In genomic region chr2:72141881-72142742, GRCh38 we compare ENCODE assay signal across 13 cellular contexts. TPM values are rescaled to one million over a fixed set of nuclear protein-coding genes. Genes with fewer than 3 reads are reported as not detected.
A peak's percentile ranks its signal among the peaks of the same experiment; 100 is the strongest.
DNase-seq lines count a peak whose midpoint lies in the region; ATAC-seq lines count a peak whose summit lies in the region.
"Had no signal": no experiment of that assay in that cellular context is flagged by ENCODE, and none has a peak within 500 bp of the region (broad histone marks: within the 10 kb centered on the region; RNA-seq: fewer than 3 reads in every experiment).

No MANE protein-coding gene starts in this region.

- H3K27me3 ChIP-seq in BLaER1 treated with 17β-estradiol and CSF1 and Interleukin-3, amounts not matched to agents 10 nM and 100 nM: peaks cover 51 to 69% (median 61%) of the 10 kb centered on the region in 11 experiments
- H3K27me3 ChIP-seq in HUES6 (ENCODE audit: control insufficient read depth, insufficient read depth, low read length): peaks cover 94% of the 10 kb centered on the region
- H3K27me3 ChIP-seq in iPS-15b (ENCODE audit: control insufficient read depth, insufficient read depth, low read length): peaks cover 77% of the 10 kb centered on the region

- peaks cover 29% of the 10 kb centered on the region for H3K27me3 Mint-ChIP-seq in activated T-helper 17 cell treated with anti-CD3 and anti-CD28 coated beads, Interleukin-2, amount 50 U/mL, for 72 hours

- H4K20me1 ChIP-seq in BLaER1 treated with 17β-estradiol and CSF1 and Interleukin-3, amounts not matched to agents 10 nM and 100 nM: peaks cover 0 to 59% (median 31%) of the 10 kb centered on the region in 11 experiments; a peak in 15 of 22 replicates

- H3K4me2 ChIP-seq in BLaER1 treated with 17β-estradiol and CSF1 and Interleukin-3, amounts not matched to agents 10 nM and 100 nM: peak overlapping the region in 10 of 11 experiments; percentile 52 to 97 (median 69); a peak in 10 of 22 replicates

- H3K4me3 ChIP-seq in BLaER1 treated with 17β-estradiol and CSF1 and Interleukin-3, amounts not matched to agents 10 nM and 100 nM: peak overlapping the region in 5 of 10 experiments; percentile 25 to 63 (median 46); a peak in 3 of 20 replicates
- peak overlapping the region; percentile 49; the same call in 1 of the 2 replicates for H3K4me3 ChIP-seq in HUES6 (ENCODE audit: low read depth, low read length)
- peak overlapping the region; percentile 54 for H3K4me3 ChIP-seq in iPS-15b (ENCODE audit: low read depth, low read length)

- no peaks in the 10 kb centered on the region for H3K9me3 Mint-ChIP-seq in activated T-helper 17 cell treated with anti-CD3 and anti-CD28 coated beads, Interleukin-2, amount 50 U/mL, for 72 hours

- no peaks in the 10 kb centered on the region for H3K36me3 ChIP-seq in BLaER1 treated with 17β-estradiol and CSF1 and Interleukin-3, amounts not matched to agents 10 nM and 100 nM
- no peaks in the 10 kb centered on the region for H3K36me3 ChIP-seq in HUES6 (ENCODE audit: control insufficient read depth, insufficient read depth, low read length)
- H3K36me3 ChIP-seq in iPS-15b (ENCODE audit: control insufficient read depth, insufficient read depth, low read length): no peaks in the 10 kb centered on the region

- no peak overlapping the region for H3K4me3 Mint-ChIP-seq in activated T-helper 17 cell treated with anti-CD3 and anti-CD28 coated beads, Interleukin-2, amount 50 U/mL, for 72 hours

- H3K27ac Mint-ChIP-seq in activated T-helper 17 cell treated with anti-CD3 and anti-CD28 coated beads, Interleukin-2, amount 50 U/mL, for 72 hours: no peak overlapping the region

- H3K36me3 Mint-ChIP-seq in activated T-helper 17 cell treated with anti-CD3 and anti-CD28 coated beads, Interleukin-2, amount 50 U/mL, for 72 hours (ENCODE audit: low read depth): peaks cover 7% of the 10 kb centered on the region

- intact Hi-C loops in sciatic nerve (cut with DNase I): no loop called here

- H3K27ac ChIP-seq in BLaER1 treated with 17β-estradiol and CSF1 and Interleukin-3, amounts not matched to agents 10 nM and 100 nM: no peak overlapping the region; a peak in 1 of 22 replicates
- H3K27ac ChIP-seq in HUES6 (ENCODE audit: low read depth, low read length): no peak overlapping the region
- H3K27ac ChIP-seq: epithelial cell of prostate, HL-60 had no signal

- ATAC-seq in sciatic nerve (no peak), HG03045 (IDR thresholded peaks at IDR 0.05; ENCODE audit: unreplicated experiment) (no peak)
- ATAC-seq in activated T-helper 17 cell treated with anti-CD3 and anti-CD28 coated beads, Interleukin-2, amount 50 U/mL, for 72 hours (replicated peaks): no peak

- H3K9ac ChIP-seq in BLaER1 treated with 17β-estradiol and CSF1 and Interleukin-3, amounts not matched to agents 10 nM and 100 nM: peak overlapping the region in 1 of 11 experiments; percentile 28; a peak in 1 of 22 replicates
- H3K9ac ChIP-seq in HUES6 (ENCODE audit: low read length) (no peak overlapping the region), iPS-15b (ENCODE audit: low read depth, low read length) (no peak overlapping the region)

- peaks cover 11% of the 10 kb centered on the region for H3K4me1 Mint-ChIP-seq in activated T-helper 17 cell treated with anti-CD3 and anti-CD28 coated beads, Interleukin-2, amount 50 U/mL, for 72 hours

- H3K9me3 ChIP-seq in BLaER1 treated with 17β-estradiol and CSF1 and Interleukin-3, amounts not matched to agents 10 nM and 100 nM (replicated peaks in 1 of 11): peaks cover 0 to 10% (median 0%) of the 10 kb centered on the region in 11 experiments; a peak in 10 of 22 replicates
- H3K9me3 ChIP-seq in HUES6 (ENCODE audit: control insufficient read depth, insufficient read depth, low read depth, low read length) (no peaks in the 10 kb centered on the region), iPS-15b (ENCODE audit: control insufficient read depth, insufficient read depth, low read length) (no peaks in the 10 kb centered on the region)

- peak; percentile 53 for DNase-seq in sciatic nerve (ENCODE audit: low spot score)
- no peak for DNase-seq in A172 (ENCODE audit: low spot score)
- no peak for DNase-seq in SIG-M5 (lab: John Stamatoyannopoulos, UW)
- DNase-seq: DND-41; NCI-H226; stimulated activated naive CD4-positive, alpha-beta T cell treated with Interleukin-2 at 50 U/mL for 16 hours had no signal

- peaks cover 33 to 46% (median 39%) of the 10 kb centered on the region in 10 experiments for H3K4me1 ChIP-seq in BLaER1 treated with 17β-estradiol and CSF1 and Interleukin-3, amounts not matched to agents 10 nM and 100 nM
- H3K4me1 ChIP-seq in HUES6 (ENCODE audit: control insufficient read depth, insufficient read depth, low read length): peaks cover 36% of the 10 kb centered on the region
- H3K4me1 ChIP-seq in iPS-15b (ENCODE audit: control insufficient read depth, insufficient read depth, low read length): no peaks in the 10 kb centered on the region

RNA-seq across cellular contexts. Expression of gene CYP26B1, which starts 5.5 kb away (rescaled TPM):
- 12.7 TPM for total RNA-seq in sciatic nerve
- 0.02 and 0.12 TPM in 2 replicates for total RNA-seq in A172 (2014; rRNA removed; shearing (Covaris generic))
- total RNA-seq in activated T-helper 17 cell treated with anti-CD3 and anti-CD28 coated beads, Interleukin-2, amount 50 U/mL, for 72 hours: under 1 TPM in 1 of 2 donors, not detected in 1; 0.05 TPM

Comparison
In these comparisons a context has a peak if more than half of its experiments do, and no peak if none do; other contexts are left out.
1. RNA of gene CYP26B1, which starts 5.5 kb away (total RNA-seq): 12.7 TPM in sciatic nerve (single experiment); 0.05 TPM in activated T-helper 17 cell treated with anti-CD3 and anti-CD28 coated beads, Interleukin-2, amount 50 U/mL, for 72 hours and 0.02 to 0.12 TPM in A172; every median in the first group is over 10 times any median in the second.